9 cellular contexts compared by ENCODE assay signal in genomic region chr10:18140149-18140956, GRCh38. TPM values are rescaled to one million over a fixed set of nuclear protein-coding genes. Genes with fewer than 3 reads are reported as not detected.
A peak's percentile ranks its signal among the peaks of the same experiment; 100 is the strongest.
DNase-seq lines count a peak whose midpoint lies in the region; ATAC-seq, FAIRE-seq and TF ChIP-seq lines count a peak whose summit lies in the region.
"Had no signal": no experiment of that assay in that cellular context is flagged by ENCODE, and none has a peak within 500 bp of the region (broad histone marks: within the 10 kb centered on the region; RNA-seq: fewer than 3 reads in every experiment).

Gene CACNB2, plus strand, starts transcription at chr10:18140424.

- no peak within 1 kb of the TSS for H3T11ph ChIP-seq in H9 (ENCODE audit: low read length)

- no peaks in the 10 kb centered on the region for H3K9me3 Mint-ChIP-seq in H9

- H3K18ac ChIP-seq in H9 (ENCODE audit: insufficient read length, low read depth, low read length), result peak within 1 kb of the TSS; percentile 3

- TF ChIP-seq POLR2A in A549 (IDR thresholded peaks at IDR 0.05; ENCODE audit: low read length) (no peak), body of pancreas (IDR thresholded peaks at IDR 0.05) (peak; percentile 39 to 85 (median 85)), sigmoid colon (IDR thresholded peaks at IDR 0.05) (peak; percentile 20 to 31)

- H3K23me2 ChIP-seq in H9 (ENCODE audit: insufficient read length, low read depth, low read length, poor library complexity, severe bottlenecking), result peaks cover 17% of the 10 kb centered on the region

- TF ChIP-seq CTCF in A549 (IDR thresholded peaks at IDR 0.05) (no peak), H9 (conservative IDR thresholded peaks at IDR 0.05) (no peak), body of pancreas (IDR thresholded peaks at IDR 0.05) (peak in 1 of 7 experiments; percentile 6), sigmoid colon (IDR thresholded peaks at IDR 0.05) (no peak)

- no peak within 1 kb of the TSS for H3K56ac ChIP-seq in H9 (ENCODE audit: insufficient read length, low read depth, low read length)

- H4K5ac ChIP-seq in H9 (ENCODE audit: insufficient read length, low read depth, low read length), result no peak within 1 kb of the TSS

- POLR2A ChIA-PET in A549 (lab: Yijun Ruan, JAX), result no interaction called here

- ATAC-seq in A549, result peak; percentile 75 to 81
- peak; percentile 81 for ATAC-seq in body of pancreas
- ATAC-seq in HG03342 (IDR thresholded peaks at IDR 0.05; ENCODE audit: unreplicated experiment), result no peak
- ATAC-seq in GM19397 (IDR thresholded peaks at IDR 0.05; ENCODE audit: unreplicated experiment), result no peak

- no peak within 1 kb of the TSS for H4K8ac ChIP-seq in H9 (replicated peaks; ENCODE audit: insufficient read length, low read depth, low read length)

- no peak within 1 kb of the TSS for H4K91ac ChIP-seq in H9 (ENCODE audit: insufficient read length, low read depth, low read length)

- DNase-seq in A549 (ENCODE audit: low read depth in 1 of 2, low spot score in 1 of 2), result peak in 1 of 2 experiments; percentile 29
- DNase-seq in H9, result peak; percentile 60
- DNase-seq in body of pancreas, result peak; percentile 76 to 85 (median 82)
- DNase-seq in sigmoid colon, result peak; percentile 93
- no peak for DNase-seq in effector CD8-positive, alpha-beta T cell (lab: John Stamatoyannopoulos, UW)

- no peak within 1 kb of the TSS for H2BK5ac ChIP-seq in H9 (ENCODE audit: insufficient read length, low read length)

- no peak within 1 kb of the TSS for H2BK20ac ChIP-seq in H9 (ENCODE audit: low read depth, low read length, poor library complexity, severe bottlenecking)

- no peak for TF ChIP-seq EP300 in A549 (IDR thresholded peaks at IDR 0.05)
- TF ChIP-seq EP300 in sigmoid colon (IDR thresholded peaks at IDR 0.05), result no peak

- H3K36me3 ChIP-seq in body of pancreas (replicated peaks in 1 of 2; ENCODE audit: insufficient read depth in 1 of 2, low read depth in 2 of 2), result no peaks in the 10 kb centered on the region
- H3K36me3 ChIP-seq in iPS-15b (ENCODE audit: control insufficient read depth, insufficient read depth, low read length), result no peaks in the 10 kb centered on the region
- no peaks in the 10 kb centered on the region for H3K36me3 ChIP-seq in sigmoid colon

- no peaks in the 10 kb centered on the region for H4K20me1 ChIP-seq in H9 (ENCODE audit: control insufficient read depth, insufficient read depth, insufficient read length)

- peaks cover 40% of the 10 kb centered on the region for H3K27me3 Mint-ChIP-seq in H9 (ENCODE audit: low read depth)

- no peak within 1 kb of the TSS for H2AK5ac ChIP-seq in H9 (ENCODE audit: insufficient read length, low read length)

- H3K27ac Mint-ChIP-seq in H9, result peak within 1 kb of the TSS in 1 of 3 experiments; percentile 30; a peak in 1 of 7 replicates
- H3K27ac Mint-ChIP-seq: activated naive CD8-positive, alpha-beta T cell had no signal

- H3K27me3 ChIP-seq in H9 (ENCODE audit: insufficient read depth, low read length) (no peaks in the 10 kb centered on the region; the same call in 1 of the 2 replicates), body of pancreas (no peaks in the 10 kb centered on the region), iPS-15b (ENCODE audit: control insufficient read depth, insufficient read depth, low read length) (peaks cover 25% of the 10 kb centered on the region), sigmoid colon (no peaks in the 10 kb centered on the region)

- H3K9me3 ChIP-seq in A549 (no peaks in the 10 kb centered on the region), H9 (ENCODE audit: control insufficient read depth, low read depth, low read length) (no peaks in the 10 kb centered on the region), body of pancreas (no peaks in the 10 kb centered on the region), iPS-15b (ENCODE audit: control insufficient read depth, insufficient read depth, low read length) (no peaks in the 10 kb centered on the region), sigmoid colon (no peaks in the 10 kb centered on the region)

- no peak within 1 kb of the TSS for H3K4ac ChIP-seq in H9 (ENCODE audit: low read depth, low read length)

- peaks cover 27 to 35% of the 10 kb centered on the region in 2 experiments for H3K4me1 Mint-ChIP-seq in H9

- intact Hi-C loops in body of pancreas (cut with DNase I) (no loop called here), sigmoid colon (cut with DNase I) (loop anchor here (2.0 to 5.0 kb wide), 3 partner anchors 56 to 228 kb away; no protein-coding TSS in a partner anchor)

- no peak for TF ChIP-seq RAD21 in A549 (conservative IDR thresholded peaks at IDR 0.05 in 1 of 2, IDR thresholded peaks at IDR 0.05 in 1 of 2)

- no peak within 1 kb of the TSS for H2BK120ac ChIP-seq in H9 (ENCODE audit: low read depth, low read length, poor library complexity, severe bottlenecking)

- H3K4me3 ChIP-seq in A549 (peak within 1 kb of the TSS; percentile 57), body of pancreas (peak within 1 kb of the TSS; percentile 72 to 73), iPS-15b (ENCODE audit: low read depth, low read length) (peak within 1 kb of the TSS; percentile 82), sigmoid colon (peak within 1 kb of the TSS; percentile 66 to 91 (median 81))

- no peak within 1 kb of the TSS for H2AFZ ChIP-seq in H9 (ENCODE audit: low read length)

- H2BK12ac ChIP-seq in H9 (ENCODE audit: insufficient read length, low read depth, low read length), result no peak within 1 kb of the TSS

- H3K4me2 ChIP-seq in A549, result peak within 1 kb of the TSS; percentile 100
- peak within 1 kb of the TSS; percentile 73 for H3K4me2 ChIP-seq in H9 (ENCODE audit: insufficient read depth, insufficient read length, low read length)

- H3K9ac ChIP-seq in H9 (ENCODE audit: extremely low read depth, insufficient read length, low read length) (peak within 1 kb of the TSS; percentile 0), iPS-15b (ENCODE audit: low read depth, low read length) (no peak within 1 kb of the TSS)

- no peak within 1 kb of the TSS for H3K23ac ChIP-seq in H9 (ENCODE audit: insufficient read length, low read depth, low read length)

- H3K4me3 Mint-ChIP-seq in H9, result peak within 1 kb of the TSS; percentile 80 to 86
- H3K4me3 Mint-ChIP-seq: activated naive CD8-positive, alpha-beta T cell had no signal

- CTCF ChIA-PET in A549 (lab: Yijun Ruan, JAX), result no interaction called here

- no peak within 1 kb of the TSS for H2BK15ac ChIP-seq in H9 (ENCODE audit: low read depth, low read length)

- WGBS in A549 (ENCODE audit: missing lambda C conversion rate), result 0% methylated on average over 1 of the region's 100 CpGs
- no CpG with 5 or more reads among the region's 100 CpGs for WGBS in H9 (ENCODE audit: extremely low coverage, insufficient read length, low lambda C conversion rate)
- 0 to 1% methylated on average over 41 to 61 of the region's 100 CpGs for WGBS in body of pancreas, 2 donors
- WGBS in sigmoid colon, 2 donors, result 1% methylated on average over 100 of the region's 100 CpGs

- peak within 1 kb of the TSS; percentile 37 for H3K14ac ChIP-seq in H9 (ENCODE audit: insufficient read depth, low read length)

- H3K79me1 ChIP-seq in H9 (ENCODE audit: insufficient read depth, low read depth, low read length, poor library complexity, severe bottlenecking), result no peaks in the 10 kb centered on the region

- H3K27ac ChIP-seq in A549 (peak within 1 kb of the TSS in 1 of 2 experiments; percentile 66; a peak in 3 of 6 replicates), H9 (ENCODE audit: insufficient read length, low read depth, low read length) (no peak within 1 kb of the TSS), body of pancreas (peak within 1 kb of the TSS; percentile 51 to 88 (median 86)), sigmoid colon (peak within 1 kb of the TSS; percentile 91 to 97 (median 94))

- no peaks in the 10 kb centered on the region for H3K79me2 ChIP-seq in H9 (ENCODE audit: insufficient read depth, low read length)

- no peak for FAIRE-seq in A549 (lab: Jason Lieb, UNC)

- no peaks in the 10 kb centered on the region for H3K36me3 Mint-ChIP-seq in H9 (ENCODE audit: insufficient read depth in 1 of 3, low read depth in 3 of 3)
- H3K36me3 Mint-ChIP-seq: activated naive CD8-positive, alpha-beta T cell had no signal

- H3K4me1 ChIP-seq in A549 (peaks cover 9% of the 10 kb centered on the region; the same call in 1 of the 3 replicates), H9 (ENCODE audit: insufficient read depth, low read length) (peaks cover 2% of the 10 kb centered on the region; the same call in 1 of the 2 replicates), body of pancreas (peaks cover 25% of the 10 kb centered on the region), iPS-15b (ENCODE audit: control insufficient read depth, insufficient read depth, low read length) (peaks cover 16% of the 10 kb centered on the region), sigmoid colon (peaks cover 0 to 45% (median 38%) of the 10 kb centered on the region in 4 donors)

TF ChIP-seq in A549, 52 proteins besides CTCF, POLR2A, EP300 and RAD21 (continues in another document):
- no peak for TF ChIP-seq TP53 (CRISPR knock-in tag; IDR thresholded peaks at IDR 0.05)
- TF ChIP-seq CBX2 (IDR thresholded peaks at IDR 0.05; ENCODE audit: borderline replicate concordance, low read depth), result no peak
- TF ChIP-seq POLR2AphosphoS2 (conservative IDR thresholded peaks at IDR 0.05; ENCODE audit: low read length), result no peak
- TF ChIP-seq NPAS2 (CRISPR knock-in tag; IDR thresholded peaks at IDR 0.05; ENCODE audit: borderline replicate concordance), result no peak
- TF ChIP-seq, protein P1, sequence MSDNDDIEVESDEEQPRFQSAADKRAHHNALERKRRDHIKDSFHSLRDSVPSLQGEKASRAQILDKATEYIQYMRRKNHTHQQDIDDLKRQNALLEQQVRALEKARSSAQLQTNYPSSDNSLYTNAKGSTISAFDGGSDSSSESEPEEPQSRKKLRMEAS (IDR thresholded peaks at IDR 0.05), result no peak
- no peak for TF ChIP-seq CHD2 (IDR thresholded peaks at IDR 0.05; ENCODE audit: low read length, partially characterized antibody)
- no peak for TF ChIP-seq BCL3 (IDR thresholded peaks at IDR 0.05)
- TF ChIP-seq ZNF302 (CRISPR knock-in tag; IDR thresholded peaks at IDR 0.05), result no peak

RNA-seq across cellular contexts. Expression of gene CACNB2, which starts in this region (rescaled TPM):
- polyA plus RNA-seq in A549 (2011; rRNA removed) (not detected in 2 replicates), A549 (2017; fragmentation: RNase III; extraction: RNeasy Plus Mini Kit Qiagen cat#74134 plus additional on column Dnase treatment) (not detected in 3 replicates), sigmoid colon (1 to 10 TPM; 1.2 to 4.7 (median 2.4) TPM)
- not detected in 2 replicates for polyA plus RNA-seq in A549 (2012; cell fraction: cytosol; rRNA removed)
- polyA plus RNA-seq in A549 (2012; cell fraction: nucleus; rRNA removed), result not detected in 2 replicates
- polyA minus RNA-seq in A549 (2011; rRNA and poly(A)+ RNA removed), result not detected in 2 replicates
- total RNA-seq in H9 (2021) (1.3 and 2.6 TPM in 2 replicates), body of pancreas (10 to 100 TPM; 12.5 to 12.7 TPM), sigmoid colon (10 to 100 TPM; 36.0 to 85.3 (median 66.8) TPM)

Comparison
In these comparisons a context has a peak if more than half of its experiments do, and no peak if none do; other contexts are left out.
1. Peak in ATAC-seq, H3K4me3 ChIP-seq and H3K4me2 ChIP-seq in A549; RNA of the gene not detected or under 1 TPM.